1 cellular context compared by ENCODE assay signal in genomic region chr18:13619505-13620205, GRCh38.
TF ChIP-seq lines count a peak whose summit lies in the region.

No MANE protein-coding gene starts in this region.

TF ChIP-seq in GM23338, 12 proteins besides CTCF, POLR2A, EP300 and RAD21 (continued from another document):
- TF ChIP-seq ZNF462 (CRISPR knock-in tag; IDR thresholded peaks at IDR 0.05) (no peak), CREB1 (CRISPR knock-in tag; IDR thresholded peaks at IDR 0.05; ENCODE audit: low read depth) (no peak), ZNF331 (CRISPR knock-in tag; IDR thresholded peaks at IDR 0.05; ENCODE audit: low read depth) (no peak), EZH2phosphoT487 (IDR thresholded peaks at IDR 0.05; ENCODE audit: unreplicated experiment) (no peak), ETS1 (IDR thresholded peaks at IDR 0.05) (no peak), ZNF114 (CRISPR knock-in tag; IDR thresholded peaks at IDR 0.05) (no peak), REST (IDR thresholded peaks at IDR 0.05; ENCODE audit: unreplicated experiment) (no peak), EZH2 (IDR thresholded peaks at IDR 0.05; ENCODE audit: low read depth, unreplicated experiment) (no peak), STAT1 (IDR thresholded peaks at IDR 0.05; ENCODE audit: unreplicated experiment) (no peak)
